Comparison of ENCODE assay signal across 16 cellular contexts in the genomic region with DNA sequence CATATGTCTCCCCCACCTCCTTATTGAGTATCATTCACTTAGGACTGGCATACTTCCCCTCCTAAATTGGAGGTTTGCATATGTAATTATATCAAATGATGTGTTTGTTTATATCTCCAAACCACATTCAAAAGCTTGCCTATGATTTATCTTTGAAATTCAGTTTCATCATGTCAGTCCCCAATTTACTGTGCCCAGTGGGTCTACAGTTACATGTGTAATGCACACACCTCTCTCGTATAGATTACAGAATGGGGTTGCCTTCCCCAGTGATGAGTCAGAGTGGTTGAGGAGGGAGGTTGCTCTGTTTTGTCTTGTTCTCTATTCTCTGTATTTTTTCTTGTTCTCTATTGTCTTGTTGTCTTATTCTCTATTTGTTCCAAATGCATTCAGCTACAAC.
DNase-seq lines count a peak whose midpoint lies in the region; ATAC-seq, FAIRE-seq and TF ChIP-seq lines count a peak whose summit lies in the region.
"Had no signal": no experiment of that assay in that cellular context is flagged by ENCODE, and none has a peak within 500 bp of the region (broad histone marks: within the 10 kb centered on the region; RNA-seq: fewer than 3 reads in every experiment).

No MANE protein-coding gene starts in this region.

- peaks cover 5% of the 10 kb centered on the region for H3K4me1 Mint-ChIP-seq in MCF 10A (ENCODE audit: insufficient read depth, unreplicated experiment)
- H3K4me1 Mint-ChIP-seq in CD8-positive, alpha-beta T cell (ENCODE audit: low read depth): no peaks in the 10 kb centered on the region

- CTCF ChIA-PET in MCF 10A (lab: Yijun Ruan, JAX): interaction anchor here (1.2 kb wide), 1 partner anchor 15 kb away, joined by 3 read pairs; no protein-coding TSS in a partner anchor
- CTCF ChIA-PET in CD8-positive, alpha-beta T cell (lab: Charles Lee): no interaction called here

- H3K36me3 ChIP-seq in breast epithelium: no peaks in the 10 kb centered on the region
- H3K36me3 ChIP-seq in bronchial epithelial cell (ENCODE audit: control insufficient read depth, insufficient read depth, low read length): no peaks in the 10 kb centered on the region
- no peaks in the 10 kb centered on the region for H3K36me3 ChIP-seq in CD8-positive, alpha-beta T cell (ENCODE audit: insufficient read depth, low read length)

- BruUV-seq in MCF 10A (replicated peaks; lab: Mats Ljungman, UMichigan): no TSS peak

- H3K4me3 Mint-ChIP-seq in MCF 10A (ENCODE audit: unreplicated experiment): no peak overlapping the region
- no peak overlapping the region for H3K4me3 Mint-ChIP-seq in CD8-positive, alpha-beta T cell
- H3K4me3 Mint-ChIP-seq: T-helper 1 cell treated with Interleukin-12 subunit alpha and Interleukin-12 subunit beta and Interleukin-4 antibody, amounts not matched to agents 30 μg/mL and 1 μg/mL, for 36 hours had no signal

- H3K4me1 ChIP-seq in breast epithelium: no peaks in the 10 kb centered on the region
- H3K4me1 ChIP-seq in CD8-positive, alpha-beta T cell (ENCODE audit: insufficient read depth, low read length): no peaks in the 10 kb centered on the region

- POLR2A ChIA-PET in MCF 10A (lab: Yijun Ruan, JAX): no interaction called here
- POLR2A ChIA-PET in CD8-positive, alpha-beta T cell (lab: Charles Lee): no interaction called here

- H3K27me3 ChIP-seq in breast epithelium: no peaks in the 10 kb centered on the region
- H3K27me3 ChIP-seq in bronchial epithelial cell (ENCODE audit: control insufficient read depth, insufficient read depth, low read length): no peaks in the 10 kb centered on the region
- H3K27me3 ChIP-seq in CD8-positive, alpha-beta T cell (ENCODE audit: insufficient read depth, low read length): no peaks in the 10 kb centered on the region

- no peak overlapping the region for H3K4me3 ChIP-seq in breast epithelium
- no peak overlapping the region for H3K4me3 ChIP-seq in bronchial epithelial cell (ENCODE audit: low read depth, low read length)
- no peak overlapping the region for H3K4me3 ChIP-seq in CD8-positive, alpha-beta T cell (ENCODE audit: low read depth, low read length)

- intact Hi-C loops in MCF 10A (cut with micrococcal nuclease): no loop called here
- intact Hi-C loops in breast epithelium (cut with DNase I; ENCODE audit: low total_unique reads): no loop called here
- intact Hi-C loops in CD8-positive, alpha-beta T cell (cut with DNase I, micrococcal nuclease): no loop called here

- DNase-seq in MCF 10A (ENCODE audit: unreplicated experiment) (peak; percentile 17), breast epithelium (ENCODE audit: low spot score in 2 of 2) (no peak), NCI-H69 (lab: John Stamatoyannopoulos, UW) (peak; percentile 99), bronchial epithelial cell (ENCODE audit: low read depth) (peak; percentile 51), NK-92 (lab: John Stamatoyannopoulos, UW; ENCODE audit: unreplicated experiment) (no peak)
- no peak for DNase-seq in CD8-positive, alpha-beta T cell
- DNase-seq: C1 segment of cervical spinal cord, NCI-H146, NCI-H446, SHP77 treated with DMSO at 0.1 percent for 48 hours had no signal

- no peaks in the 10 kb centered on the region for H3K36me3 Mint-ChIP-seq in MCF 10A (ENCODE audit: insufficient read depth, unreplicated experiment)
- no peaks in the 10 kb centered on the region for H3K36me3 Mint-ChIP-seq in CD8-positive, alpha-beta T cell

- no peak for TF ChIP-seq POLR2A in breast epithelium (IDR thresholded peaks at IDR 0.05)

- H3K27ac ChIP-seq in breast epithelium: no peak overlapping the region
- no peak overlapping the region for H3K27ac ChIP-seq in CD8-positive, alpha-beta T cell (ENCODE audit: low read depth, low read length)

- no peak for FAIRE-seq in bronchial epithelial cell (lab: Jason Lieb, UNC)
- FAIRE-seq: GM19239, H54, HTR-8/SVneo had no signal

- no peaks in the 10 kb centered on the region for H3K9me3 Mint-ChIP-seq in MCF 10A (ENCODE audit: unreplicated experiment)
- H3K9me3 Mint-ChIP-seq in CD8-positive, alpha-beta T cell: no peaks in the 10 kb centered on the region
- H3K9me3 Mint-ChIP-seq: T-helper 1 cell treated with Interleukin-12 subunit alpha and Interleukin-12 subunit beta and Interleukin-4 antibody, amounts not matched to agents 30 μg/mL and 1 μg/mL, for 36 hours had no signal

- no peak for TF ChIP-seq CTCF in MCF 10A (IDR thresholded peaks at IDR 0.05; ENCODE audit: unreplicated experiment)
- no peak for TF ChIP-seq CTCF in breast epithelium (IDR thresholded peaks at IDR 0.05)
- no peak for TF ChIP-seq CTCF in bronchial epithelial cell (IDR thresholded peaks at IDR 0.05; ENCODE audit: insufficient read depth, low read length, severe bottlenecking)
- no peak for TF ChIP-seq CTCF in CD8-positive, alpha-beta T cell (IDR thresholded peaks at IDR 0.05)

- H3K27me3 Mint-ChIP-seq in MCF 10A (ENCODE audit: insufficient read depth, unreplicated experiment): no peaks in the 10 kb centered on the region
- H3K27me3 Mint-ChIP-seq in CD8-positive, alpha-beta T cell (ENCODE audit: low read depth): no peaks in the 10 kb centered on the region

- no peaks in the 10 kb centered on the region for H3K9me3 ChIP-seq in breast epithelium
- H3K9me3 ChIP-seq in CD8-positive, alpha-beta T cell (ENCODE audit: low read length): no peaks in the 10 kb centered on the region

- no peak overlapping the region for H3K27ac Mint-ChIP-seq in MCF 10A (ENCODE audit: low read depth, unreplicated experiment)
- no peak overlapping the region for H3K27ac Mint-ChIP-seq in CD8-positive, alpha-beta T cell
- H3K27ac Mint-ChIP-seq: T-helper 1 cell treated with Interleukin-12 subunit alpha and Interleukin-12 subunit beta and Interleukin-4 antibody, amounts not matched to agents 30 μg/mL and 1 μg/mL, for 36 hours had no signal

- no peak for ATAC-seq in CD8-positive, alpha-beta T cell
- ATAC-seq in HG02642 (IDR thresholded peaks at IDR 0.05; ENCODE audit: poor library complexity, unreplicated experiment) (no peak), HG02571 (IDR thresholded peaks at IDR 0.05; ENCODE audit: unreplicated experiment) (no peak)

Comparison
In these comparisons a context has a peak if more than half of its experiments do, and no peak if none do; other contexts are left out.
1. DNase-seq: peak in MCF 10A (single experiment), NCI-H69 (single experiment) and bronchial epithelial cell (single experiment); none in breast epithelium (0 of 2), NK-92 (single experiment) and CD8-positive, alpha-beta T cell (0 of 7).